Comparison of ENCODE assay signal across 8 cellular contexts in genomic region chr4:2262145-2262943, GRCh38.
DNase-seq lines count a peak whose midpoint lies in the region; ATAC-seq and TF ChIP-seq lines count a peak whose summit lies in the region.

No MANE protein-coding gene starts in this region.

- no peak for TF ChIP-seq CTCF in AG09319 (IDR thresholded peaks at IDR 0.05; ENCODE audit: low read depth, low read length)

- ATAC-seq in GM19025 (IDR thresholded peaks at IDR 0.05; ENCODE audit: low read depth, unreplicated experiment) (peak; percentile 90), HG03280 (IDR thresholded peaks at IDR 0.05; ENCODE audit: unreplicated experiment) (peak; percentile 89)

- peak; percentile 99 for DNase-seq in AG09319 (ENCODE audit: extremely low read depth, low read depth)
- peak; percentile 96 for DNase-seq in NCI-H345 (lab: John Stamatoyannopoulos, UW)
- DNase-seq in activated CD4-positive, CD25-positive, alpha-beta regulatory T cell (lab: John Stamatoyannopoulos, UW) = peak; percentile 92 to 98 (median 96)
- peak; percentile 99 for DNase-seq in central memory CD4-positive, alpha-beta T cell
- peak; percentile 98 for DNase-seq in inferior parietal cortex (ENCODE audit: extremely low spot score)
- peak; percentile 100 for DNase-seq in smooth muscle cell of the brain vasculature (ENCODE audit: low read depth, low spot score)

Comparison
In these comparisons a context has a peak if more than half of its experiments do, and no peak if none do; other contexts are left out.
1. Peak in every context shown above with its lines: DNase-seq and ATAC-seq.